ENCODE assay signal across 8 cellular contexts in the genomic region with DNA sequence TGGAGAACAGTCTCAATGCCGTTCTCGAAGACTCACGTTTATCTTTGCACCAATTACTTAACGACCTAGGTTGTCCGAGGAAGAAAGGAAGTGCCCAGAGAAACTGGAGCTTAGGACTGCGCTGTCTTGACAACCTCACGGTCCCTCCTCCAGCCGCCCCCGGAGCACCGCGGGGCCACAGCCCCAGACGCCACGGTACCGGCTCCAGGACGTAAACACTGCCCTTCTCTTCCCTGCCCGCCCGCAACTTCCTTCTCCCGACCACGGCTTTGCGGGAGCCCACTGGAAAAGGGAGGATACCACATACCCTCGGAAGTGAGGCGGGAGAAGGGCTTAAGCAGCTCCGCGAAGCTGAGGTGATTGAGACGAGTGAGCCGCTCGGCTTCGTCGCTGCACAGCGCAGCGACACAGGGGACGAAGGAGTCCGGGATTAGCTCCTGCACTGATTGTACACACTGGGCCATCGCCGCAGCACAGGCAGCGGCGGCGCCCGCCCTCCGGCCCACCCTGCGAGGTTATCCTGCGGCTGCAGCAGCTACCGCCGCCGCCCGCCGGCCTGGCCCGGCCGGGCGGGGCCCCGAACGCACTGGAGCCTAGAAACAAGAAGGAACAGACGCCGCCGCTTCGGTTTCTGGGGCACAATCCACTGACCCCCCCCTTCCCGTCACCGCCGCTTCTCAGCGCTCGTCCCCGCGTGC. TPM values are rescaled to one million over a fixed set of nuclear protein-coding genes. Genes with fewer than 3 reads are reported as not detected.
A peak's percentile ranks its signal among the peaks of the same experiment; 100 is the strongest.
DNase-seq lines count a peak whose midpoint lies in the region; ATAC-seq and TF ChIP-seq lines count a peak whose summit lies in the region.

No MANE protein-coding gene starts in this region.

- ATAC-seq in HG02678 (IDR thresholded peaks at IDR 0.05; ENCODE audit: unreplicated experiment) (peak; percentile 28), upper lobe of right lung (peak; percentile 66)
- peak; percentile 41 to 55 for ATAC-seq in activated T-cell treated with anti-CD3 and anti-CD28 coated beads, Interleukin-2, amount 50 U/mL, for 72 hours (replicated peaks in 1 of 2)

- H3K4me3 ChIP-seq in neutrophil (ENCODE audit: low read depth in 1 of 2, low read length in 1 of 2) (peak overlapping the region; percentile 89 to 93), upper lobe of right lung (peak overlapping the region; percentile 86)

- peaks cover 49% of the 10 kb centered on the region for H3K4me1 Mint-ChIP-seq in activated T-cell treated with anti-CD3 and anti-CD28 coated beads, Interleukin-2, amount 50 U/mL, for 72 hours (ENCODE audit: low read depth)

- DNase-seq in activated gamma-delta T cell (lab: John Stamatoyannopoulos, UW) (peak; percentile 27), activated gamma-delta T cell treated with Interleukin-2 at 50 U/mL for 16 hours (no peak), NCI-H1092 (lab: John Stamatoyannopoulos, UW) (peak; percentile 45), foreskin melanocyte (peak; percentile 30), upper lobe of right lung (peak; percentile 85)
- peak; percentile 56 to 62 for DNase-seq in activated T-cell treated with anti-CD3 and anti-CD28 coated beads, Interleukin-2, amount 50 U/mL, for 72 hours

- no peaks in the 10 kb centered on the region for H3K9me3 Mint-ChIP-seq in activated T-cell treated with anti-CD3 and anti-CD28 coated beads, Interleukin-2, amount 50 U/mL, for 72 hours

- H3K4me1 ChIP-seq in neutrophil (ENCODE audit: control insufficient read depth in 1 of 2, insufficient read depth in 1 of 2, low read depth in 1 of 2, low read length in 1 of 2) (peaks cover 33 to 37% of the 10 kb centered on the region in 2 experiments), upper lobe of right lung (peaks cover 27% of the 10 kb centered on the region)

- peak overlapping the region; percentile 98 for H3K27ac Mint-ChIP-seq in activated T-cell treated with anti-CD3 and anti-CD28 coated beads, Interleukin-2, amount 50 U/mL, for 72 hours

- no peak for TF ChIP-seq CTCF in neutrophil (IDR thresholded peaks at IDR 0.05)
- no peak for TF ChIP-seq CTCF in upper lobe of right lung (IDR thresholded peaks at IDR 0.05)

- H3K36me3 Mint-ChIP-seq in activated T-cell treated with anti-CD3 and anti-CD28 coated beads, Interleukin-2, amount 50 U/mL, for 72 hours (ENCODE audit: insufficient read depth in 2 of 2), result peaks cover 0 to 2% of the 10 kb centered on the region in 2 donors

- H3K27me3 Mint-ChIP-seq in activated T-cell treated with anti-CD3 and anti-CD28 coated beads, Interleukin-2, amount 50 U/mL, for 72 hours (ENCODE audit: low read depth), result no peaks in the 10 kb centered on the region

- H3K27ac ChIP-seq in neutrophil (peak overlapping the region; percentile 98), upper lobe of right lung (peak overlapping the region; percentile 89)

- peaks cover 3% of the 10 kb centered on the region for H3K36me3 ChIP-seq in neutrophil
- H3K36me3 ChIP-seq in upper lobe of right lung, result no peaks in the 10 kb centered on the region

- no peaks in the 10 kb centered on the region for H3K27me3 ChIP-seq in neutrophil
- no peaks in the 10 kb centered on the region for H3K27me3 ChIP-seq in upper lobe of right lung

- H3K9me3 ChIP-seq in neutrophil (no peaks in the 10 kb centered on the region), upper lobe of right lung (no peaks in the 10 kb centered on the region)

- intact Hi-C loops in upper lobe of right lung (cut with DNase I), result no loop called here

- H3K4me3 Mint-ChIP-seq in activated T-cell treated with anti-CD3 and anti-CD28 coated beads, Interleukin-2, amount 50 U/mL, for 72 hours, result peak overlapping the region; percentile 96 to 97

RNA-seq across cellular contexts. Expression of a gene that starts 0.5 kb away (rescaled TPM):
- total RNA-seq in activated T-cell treated with anti-CD3 and anti-CD28 coated beads, Interleukin-2, amount 50 U/mL, for 72 hours, result 10 to 100 TPM; 39.1 to 40.9 TPM
- 50.9 TPM for total RNA-seq in upper lobe of right lung
